2 cellular contexts compared by ENCODE assay signal in genomic region chr3:43580181-43580580, GRCh38.
TF ChIP-seq lines count a peak whose summit lies in the region.

No MANE protein-coding gene starts in this region.

TF ChIP-seq in WTC11, 78 proteins besides CTCF, POLR2A, EP300 and RAD21 (continued from another document):
- no peak for TF ChIP-seq ZMAT4 (CRISPR knock-in tag; IDR thresholded peaks at IDR 0.05)
- TF ChIP-seq ZNF219 (CRISPR knock-in tag; IDR thresholded peaks at IDR 0.05; ENCODE audit: borderline replicate concordance): no peak

TF ChIP-seq in SK-N-SH treated with all-trans-retinoic acid at 6 μM for 48 hours, 23 proteins besides CTCF, POLR2A, EP300 and RAD21 (continued from another document):
- TF ChIP-seq GLIS3 (CRISPR knock-in tag; IDR thresholded peaks at IDR 0.05): no peak
- no peak for TF ChIP-seq ZFP3 (CRISPR knock-in tag; IDR thresholded peaks at IDR 0.05)
- TF ChIP-seq PATZ1 (CRISPR knock-in tag; IDR thresholded peaks at IDR 0.05; ENCODE audit: borderline replicate concordance): no peak
- TF ChIP-seq BACH2 (CRISPR knock-in tag; IDR thresholded peaks at IDR 0.05; ENCODE audit: borderline replicate concordance): no peak
